8 cellular contexts compared by ENCODE assay signal in genomic region chr19:13366529-13367143, GRCh38.
DNase-seq lines count a peak whose midpoint lies in the region; ATAC-seq and TF ChIP-seq lines count a peak whose summit lies in the region.

No MANE protein-coding gene starts in this region.

- TF ChIP-seq CTCF in LNCAP (IDR thresholded peaks at IDR 0.05) (peak; percentile 40; the same call in 1 of the 2 replicates), liver (IDR thresholded peaks at IDR 0.05; ENCODE audit: low read depth, low read length, missing input control) (peak; percentile 15), mucosa of descending colon (IDR thresholded peaks at IDR 0.05) (no peak)

- DNase-seq in EL = peak; percentile 41
- DNase-seq in adipocyte (ENCODE audit: low read depth) = peak; percentile 49
- no peak for DNase-seq in activated CD4-positive, CD25-positive, alpha-beta regulatory T cell (lab: John Stamatoyannopoulos, UW)
- DNase-seq in NCI-H226 = no peak
- no peak for DNase-seq in mucosa of descending colon

- intact Hi-C loops in mucosa of descending colon (cut with DNase I, micrococcal nuclease) = no loop called here

- no peak overlapping the region for H3K27ac ChIP-seq in liver (ENCODE audit: low read depth in 1 of 2, low read length in 2 of 2)

- no peak for ATAC-seq in GM21367 (IDR thresholded peaks at IDR 0.05; ENCODE audit: unreplicated experiment)
- ATAC-seq in mucosa of descending colon = no peak

- H3K9ac ChIP-seq in adipocyte (ENCODE audit: low read length) = no peak overlapping the region
- H3K9ac ChIP-seq in liver (ENCODE audit: low read depth in 1 of 2, low read length in 2 of 2) = no peak overlapping the region

- no peaks in the 10 kb centered on the region for H3K9me3 ChIP-seq in adipocyte (ENCODE audit: control insufficient read depth, low read length)
- H3K9me3 ChIP-seq in liver (ENCODE audit: control insufficient read depth in 4 of 4, low read length in 3 of 4) = no peaks in the 10 kb centered on the region
- H3K9me3 ChIP-seq in mucosa of descending colon = no peaks in the 10 kb centered on the region

- 80% methylated on average over 13 of the region's 13 CpGs for WGBS in liver

- H3K36me3 ChIP-seq in adipocyte (ENCODE audit: control insufficient read depth, insufficient read depth, low read length, severe bottlenecking) (no peaks in the 10 kb centered on the region), liver (ENCODE audit: control insufficient read depth in 4 of 4, insufficient read depth in 3 of 4, low read depth in 1 of 4, low read length in 3 of 4) (no peaks in the 10 kb centered on the region), mucosa of descending colon (ENCODE audit: low read depth) (no peaks in the 10 kb centered on the region)

- H3K27me3 ChIP-seq in adipocyte (replicated peaks; ENCODE audit: control insufficient read depth, insufficient read depth, low read length) (no peaks in the 10 kb centered on the region), liver (ENCODE audit: control insufficient read depth in 4 of 4, insufficient read depth in 4 of 4, low read length in 3 of 4) (no peaks in the 10 kb centered on the region)

- peak in 1 of 2 donors; percentile 51 for TF ChIP-seq RAD21 in liver (IDR thresholded peaks at IDR 0.05)

- H3K4me1 ChIP-seq in adipocyte (ENCODE audit: control insufficient read depth, insufficient read depth, low read length) = no peaks in the 10 kb centered on the region
- no peaks in the 10 kb centered on the region for H3K4me1 ChIP-seq in liver (ENCODE audit: control insufficient read depth in 4 of 4, insufficient read depth in 4 of 4, low read length in 3 of 4)
- no peaks in the 10 kb centered on the region for H3K4me1 ChIP-seq in mucosa of descending colon (ENCODE audit: low read depth)

- H3K4me3 ChIP-seq in adipocyte (ENCODE audit: low read length) (no peak overlapping the region), liver (ENCODE audit: low read depth in 1 of 3, low read length in 3 of 3) (no peak overlapping the region), mucosa of descending colon (no peak overlapping the region)

TF ChIP-seq in liver, 16 proteins besides CTCF, POLR2A, EP300 and RAD21:
- TF ChIP-seq JUND (IDR thresholded peaks at IDR 0.05) (no peak), HNF4G (IDR thresholded peaks at IDR 0.05) (no peak), FOXA2 (IDR thresholded peaks at IDR 0.05) (no peak)
- TF ChIP-seq, protein P1, sequence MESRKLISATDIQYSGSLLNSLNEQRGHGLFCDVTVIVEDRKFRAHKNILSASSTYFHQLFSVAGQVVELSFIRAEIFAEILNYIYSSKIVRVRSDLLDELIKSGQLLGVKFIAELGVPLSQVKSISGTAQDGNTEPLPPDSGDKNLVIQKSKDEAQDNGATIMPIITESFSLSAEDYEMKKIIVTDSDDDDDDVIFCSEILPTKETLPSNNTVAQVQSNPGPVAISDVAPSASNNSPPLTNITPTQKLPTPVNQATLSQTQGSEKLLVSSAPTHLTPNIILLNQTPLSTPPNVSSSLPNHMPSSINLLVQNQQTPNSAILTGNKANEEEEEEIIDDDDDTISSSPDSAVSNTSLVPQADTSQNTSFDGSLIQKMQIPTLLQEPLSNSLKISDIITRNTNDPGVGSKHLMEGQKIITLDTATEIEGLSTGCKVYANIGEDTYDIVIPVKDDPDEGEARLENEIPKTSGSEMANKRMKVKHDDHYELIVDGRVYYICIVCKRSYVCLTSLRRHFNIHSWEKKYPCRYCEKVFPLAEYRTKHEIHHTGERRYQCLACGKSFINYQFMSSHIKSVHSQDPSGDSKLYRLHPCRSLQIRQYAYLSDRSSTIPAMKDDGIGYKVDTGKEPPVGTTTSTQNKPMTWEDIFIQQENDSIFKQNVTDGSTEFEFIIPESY (IDR thresholded peaks at IDR 0.05) = no peak
TF ChIP-seq in liver: peak in this region for 0.

Comparison
In these comparisons a context has a peak if more than half of its experiments do, and no peak if none do; other contexts are left out.
1. DNase-seq: peak in EL (single experiment) and adipocyte (single experiment); none in activated CD4-positive, CD25-positive, alpha-beta regulatory T cell (0 of 4), NCI-H226 (single experiment) and mucosa of descending colon (0 of 3).